In the genomic region with DNA sequence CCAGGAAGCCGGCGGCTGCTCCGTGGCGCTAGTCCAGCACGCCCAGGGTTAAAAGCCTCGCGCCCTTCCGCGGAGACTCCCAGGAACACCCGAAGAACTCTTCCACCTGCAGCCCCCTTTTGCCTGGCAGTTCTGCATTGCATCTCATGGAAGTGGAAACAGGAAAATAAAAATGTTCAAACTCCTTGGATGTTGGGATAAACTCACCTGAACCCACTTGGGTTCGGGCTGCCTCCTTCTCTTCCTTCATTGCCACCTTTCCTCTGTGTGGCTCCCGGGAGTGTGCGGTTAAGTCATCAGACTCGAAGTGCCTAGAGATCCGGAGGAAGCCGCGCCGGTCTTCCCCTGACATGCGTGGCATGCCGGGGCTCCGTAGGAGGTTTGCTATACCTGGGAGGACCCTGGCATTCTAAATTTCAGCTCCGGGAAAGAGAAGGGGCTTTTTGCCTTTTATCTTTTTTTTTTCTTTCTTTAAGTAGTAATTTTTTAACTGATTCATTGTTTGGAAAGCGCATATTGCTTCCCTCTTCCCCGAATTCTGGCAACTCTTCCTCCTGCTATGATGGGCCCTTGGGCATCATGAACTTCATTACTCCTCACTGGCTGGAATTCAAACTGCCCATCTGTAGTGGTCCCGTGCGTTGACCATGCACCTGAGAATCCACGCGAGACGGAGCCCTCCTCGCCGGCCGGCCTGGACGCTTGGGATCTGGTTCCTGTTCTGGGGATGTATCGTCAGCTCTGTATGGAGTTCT, we compare ENCODE assay signal across 9 cellular contexts.
DNase-seq lines count a peak whose midpoint lies in the region; ATAC-seq, FAIRE-seq and TF ChIP-seq lines count a peak whose summit lies in the region.
"Had no signal": no experiment of that assay in that cellular context is flagged by ENCODE, and none has a peak within 500 bp of the region (broad histone marks: within the 10 kb centered on the region; RNA-seq: fewer than 3 reads in every experiment).

No MANE protein-coding gene starts in this region.

- H3K27ac ChIP-seq in trophoblast cell (ENCODE audit: low read depth, low read length) = no peak overlapping the region

- no peaks in the 10 kb centered on the region for H3K36me3 ChIP-seq in trophoblast cell (ENCODE audit: control insufficient read depth in 1 of 2, insufficient read depth in 2 of 2, low read length in 2 of 2)

- FAIRE-seq in H54 (lab: Jason Lieb, UNC) = no peak
- FAIRE-seq: GM18507 had no signal

- no peak for TF ChIP-seq CTCF in foreskin fibroblast (IDR thresholded peaks at IDR 0.05; ENCODE audit: low read depth, low read length)

- no peak overlapping the region for H2BK5ac ChIP-seq in trophoblast cell (ENCODE audit: low read depth, low read length, poor library complexity)

- TF ChIP-seq POLR2A in H54 (IDR thresholded peaks at IDR 0.05; ENCODE audit: low read depth, low read length) = no peak

- no peak overlapping the region for H2AK5ac ChIP-seq in trophoblast cell (ENCODE audit: low read length)

- no peak overlapping the region for H3K4ac ChIP-seq in trophoblast cell (ENCODE audit: low read depth, low read length)

- no peaks in the 10 kb centered on the region for H3K9me3 ChIP-seq in trophoblast cell (ENCODE audit: insufficient read depth, low read depth, low read length)

- no peak overlapping the region for H3K9ac ChIP-seq in trophoblast cell (ENCODE audit: low read length)

- H3K18ac ChIP-seq in trophoblast cell (ENCODE audit: low read length) = no peak overlapping the region

- peak overlapping the region; percentile 53 to 67 for H3K4me3 ChIP-seq in foreskin fibroblast (ENCODE audit: low read depth in 1 of 2, low read length in 2 of 2)
- H3K4me3 ChIP-seq in trophoblast cell (ENCODE audit: low read depth, low read length) = peak overlapping the region; percentile 81

- peak overlapping the region; percentile 88 for H3K4me2 ChIP-seq in trophoblast cell (ENCODE audit: low read length)

- no peak overlapping the region for H2AFZ ChIP-seq in trophoblast cell (ENCODE audit: insufficient read depth, low read length, poor library complexity)

- no peak overlapping the region for H2BK120ac ChIP-seq in trophoblast cell (ENCODE audit: insufficient read depth, low read length, poor library complexity)

- no peak overlapping the region for H2BK12ac ChIP-seq in trophoblast cell (ENCODE audit: low read length)

- DNase-seq in DMS53 (lab: John Stamatoyannopoulos, UW) (peak; percentile 67), NCI-H69 (lab: John Stamatoyannopoulos, UW) (peak; percentile 83), foreskin fibroblast (peak in 1 of 2 donors; percentile 7), trophoblast cell (peak; percentile 17 to 34), H54 (ENCODE audit: insufficient read length, low spot score) (no peak), inferior parietal cortex (ENCODE audit: extremely low spot score) (no peak), SHP77 treated with DMSO at 0.1 percent for 48 hours (lab: John Stamatoyannopoulos, UW) (no peak)

- no peaks in the 10 kb centered on the region for H3K79me2 ChIP-seq in trophoblast cell (ENCODE audit: control insufficient read depth, insufficient read depth, low read length, poor library complexity)

- no peak overlapping the region for H4K12ac ChIP-seq in trophoblast cell (ENCODE audit: low read depth, low read length)

- H4K91ac ChIP-seq in trophoblast cell (ENCODE audit: low read depth, low read length) = no peak overlapping the region

- no CpG with 5 or more reads among the region's 34 CpGs for WGBS in trophoblast cell (ENCODE audit: extremely low coverage, insufficient coverage, insufficient read length)

- H3K4me1 ChIP-seq in trophoblast cell (ENCODE audit: control insufficient read depth in 1 of 2, insufficient read depth in 2 of 2, low read length in 2 of 2) = peaks cover 10% of the 10 kb centered on the region in 2 experiments

- H3K14ac ChIP-seq in trophoblast cell (ENCODE audit: low read length) = no peak overlapping the region

- no peak overlapping the region for H4K8ac ChIP-seq in trophoblast cell (ENCODE audit: low read depth, low read length)

- H3K79me1 ChIP-seq in trophoblast cell (ENCODE audit: low read length) = peaks cover 2% of the 10 kb centered on the region

- no peak for ATAC-seq in GM21381 (IDR thresholded peaks at IDR 0.05; ENCODE audit: unreplicated experiment)

- H3K23ac ChIP-seq in trophoblast cell (ENCODE audit: low read length) = no peak overlapping the region

- no peaks in the 10 kb centered on the region for H3K27me3 ChIP-seq in trophoblast cell (ENCODE audit: insufficient read depth, low read length)

Comparison
In these comparisons a context has a peak if more than half of its experiments do, and no peak if none do; other contexts are left out.
1. DNase-seq: peak in DMS53 (single experiment), NCI-H69 (single experiment) and trophoblast cell (2 of 2); none in H54 (single experiment), inferior parietal cortex (single experiment) and SHP77 treated with DMSO at 0.1 percent for 48 hours (single experiment).